ENCODE assay signal across 10 cellular contexts in the genomic region with DNA sequence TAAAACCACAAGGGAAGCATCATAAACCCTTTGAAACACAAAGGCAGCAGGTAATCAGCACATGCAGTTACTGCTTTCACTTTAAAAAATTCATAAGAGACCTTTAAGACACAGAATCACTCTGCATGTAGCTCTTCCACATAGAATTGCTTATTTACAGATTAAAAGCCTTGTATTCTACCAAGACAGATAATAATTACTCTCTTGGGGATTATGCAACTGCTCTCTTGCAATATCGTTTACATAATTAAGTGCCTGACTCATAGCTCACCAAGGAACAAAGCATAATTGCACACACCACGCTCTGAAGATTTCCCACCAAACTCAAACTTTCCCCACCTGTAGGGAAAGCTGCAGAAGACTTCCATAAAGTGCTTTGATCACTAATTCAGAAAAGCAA.
A peak's percentile ranks its signal among the peaks of the same experiment; 100 is the strongest.
DNase-seq lines count a peak whose midpoint lies in the region; ATAC-seq and TF ChIP-seq lines count a peak whose summit lies in the region.
"Had no signal": no experiment of that assay in that cellular context is flagged by ENCODE, and none has a peak within 500 bp of the region (broad histone marks: within the 10 kb centered on the region; RNA-seq: fewer than 3 reads in every experiment).

No MANE protein-coding gene starts in this region.

- H3K27me3 ChIP-seq in sigmoid colon: no peaks in the 10 kb centered on the region
- H3K27me3 ChIP-seq in esophagus squamous epithelium: peaks cover 0 to 20% (median 0%) of the 10 kb centered on the region in 4 donors

- H3K4me1 Mint-ChIP-seq in activated CD8-positive, alpha-beta T cell treated with anti-CD3 and anti-CD28 coated beads for 36 hours (ENCODE audit: low read depth): peaks cover 64% of the 10 kb centered on the region

- no peaks in the 10 kb centered on the region for H3K27me3 Mint-ChIP-seq in activated CD8-positive, alpha-beta T cell treated with anti-CD3 and anti-CD28 coated beads for 36 hours

- H3K27ac ChIP-seq in sigmoid colon (no peak overlapping the region), esophagus squamous epithelium (peak overlapping the region in 1 of 4 donors; percentile 22)

- CTCF ChIA-PET in activated CD8-positive, alpha-beta T cell treated with anti-CD3 and anti-CD28 coated beads for 36 hours (lab: Charles Lee): interaction anchor here (2.0 kb wide), 1 partner anchor 87 kb away, joined by 8 read pairs; no protein-coding TSS in a partner anchor

- TF ChIP-seq CTCF in NB4 (IDR thresholded peaks at IDR 0.05; ENCODE audit: low read depth, low read length) (no peak), cardiac fibroblast (IDR thresholded peaks at IDR 0.05; ENCODE audit: low read depth, low read length) (no peak), sigmoid colon (IDR thresholded peaks at IDR 0.05) (no peak), esophagus squamous epithelium (IDR thresholded peaks at IDR 0.05) (no peak)
- TF ChIP-seq CTCF in activated CD8-positive, alpha-beta T cell treated with anti-CD3 and anti-CD28 coated beads for 36 hours (IDR thresholded peaks at IDR 0.05): no peak

- H3K36me3 ChIP-seq in sigmoid colon (no peaks in the 10 kb centered on the region), esophagus squamous epithelium (no peaks in the 10 kb centered on the region)

- no peak for TF ChIP-seq POLR2A in NB4 (IDR thresholded peaks at IDR 0.05; ENCODE audit: extremely low read depth, insufficient read length)
- no peak for TF ChIP-seq POLR2A in sigmoid colon (IDR thresholded peaks at IDR 0.05)
- TF ChIP-seq POLR2A in esophagus squamous epithelium (IDR thresholded peaks at IDR 0.05): no peak

- H3K9me3 ChIP-seq in sigmoid colon (no peaks in the 10 kb centered on the region), esophagus squamous epithelium (no peaks in the 10 kb centered on the region)

- DNase-seq in NCI-H510A treated with DMSO at 0.1 percent for 48 hours (lab: John Stamatoyannopoulos, UW) (peak; percentile 12), NCI-H510A (lab: John Stamatoyannopoulos, UW) (no peak), NB4 (ENCODE audit: low read depth) (peak; percentile 90), cardiac fibroblast (ENCODE audit: low read depth in 2 of 2) (peak; percentile 62 to 76), skeletal muscle cell (ENCODE audit: low read depth) (peak; percentile 46), sigmoid colon (no peak), esophagus squamous epithelium (lab: John Stamatoyannopoulos, UW) (no peak)
- DNase-seq in activated CD8-positive, alpha-beta T cell treated with anti-CD3 and anti-CD28 coated beads for 36 hours: no peak
- DNase-seq: activated T-cell treated with anti-CD3 and anti-CD28 coated beads for 4 hours had no signal

- POLR2A ChIA-PET in activated CD8-positive, alpha-beta T cell treated with anti-CD3 and anti-CD28 coated beads for 36 hours (lab: Charles Lee): interaction anchor here (1.1 kb wide), 1 partner anchor 32 kb away, joined by 3 read pairs; no protein-coding TSS in a partner anchor

- no peak for ATAC-seq in activated CD8-positive, alpha-beta T cell treated with anti-CD3 and anti-CD28 coated beads for 36 hours
- ATAC-seq: Panc1 had no signal

- H3K4me3 ChIP-seq in NB4 (ENCODE audit: low read depth, low read length) (no peak overlapping the region), cardiac fibroblast (replicated peaks in 1 of 2; ENCODE audit: low read depth in 2 of 2, low read length in 2 of 2) (no peak overlapping the region), skeletal muscle cell (ENCODE audit: low read depth, low read length) (no peak overlapping the region), sigmoid colon (no peak overlapping the region), esophagus squamous epithelium (no peak overlapping the region)

- H3K27ac Mint-ChIP-seq in activated CD8-positive, alpha-beta T cell treated with anti-CD3 and anti-CD28 coated beads for 36 hours: no peak overlapping the region

- no peak for TF ChIP-seq EP300 in sigmoid colon (IDR thresholded peaks at IDR 0.05)

- H3K9me3 Mint-ChIP-seq in activated CD8-positive, alpha-beta T cell treated with anti-CD3 and anti-CD28 coated beads for 36 hours: peaks cover 4% of the 10 kb centered on the region

- 43 to 44% methylated on average over 2 of the region's 2 CpGs for WGBS in sigmoid colon, 2 donors
- WGBS in esophagus squamous epithelium, 2 donors: 6 to 18% methylated on average over 2 of the region's 2 CpGs

- intact Hi-C loops in sigmoid colon (cut with DNase I) (no loop called here), esophagus squamous epithelium (cut with DNase I) (no loop called here)
- intact Hi-C loops in activated CD8-positive, alpha-beta T cell treated with anti-CD3 and anti-CD28 coated beads for 36 hours (cut with micrococcal nuclease): no loop called here

- H3K36me3 Mint-ChIP-seq in activated CD8-positive, alpha-beta T cell treated with anti-CD3 and anti-CD28 coated beads for 36 hours (ENCODE audit: low read depth): peaks cover 14% of the 10 kb centered on the region

- H3K4me1 ChIP-seq in sigmoid colon (no peaks in the 10 kb centered on the region), esophagus squamous epithelium (peaks cover 0 to 17% (median 15%) of the 10 kb centered on the region in 3 donors)

- H3K4me3 Mint-ChIP-seq in activated CD8-positive, alpha-beta T cell treated with anti-CD3 and anti-CD28 coated beads for 36 hours: no peak overlapping the region

Comparison
In these comparisons a context has a peak if more than half of its experiments do, and no peak if none do; other contexts are left out.
1. DNase-seq: peak in NCI-H510A treated with DMSO at 0.1 percent for 48 hours (single experiment), NB4 (single experiment), cardiac fibroblast (2 of 2) and skeletal muscle cell (single experiment); none in NCI-H510A (single experiment), sigmoid colon (single experiment), activated CD8-positive, alpha-beta T cell treated with anti-CD3 and anti-CD28 coated beads for 36 hours (single experiment) and esophagus squamous epithelium (single experiment).